ENCODE assay signal across 14 cellular contexts in the genomic region with DNA sequence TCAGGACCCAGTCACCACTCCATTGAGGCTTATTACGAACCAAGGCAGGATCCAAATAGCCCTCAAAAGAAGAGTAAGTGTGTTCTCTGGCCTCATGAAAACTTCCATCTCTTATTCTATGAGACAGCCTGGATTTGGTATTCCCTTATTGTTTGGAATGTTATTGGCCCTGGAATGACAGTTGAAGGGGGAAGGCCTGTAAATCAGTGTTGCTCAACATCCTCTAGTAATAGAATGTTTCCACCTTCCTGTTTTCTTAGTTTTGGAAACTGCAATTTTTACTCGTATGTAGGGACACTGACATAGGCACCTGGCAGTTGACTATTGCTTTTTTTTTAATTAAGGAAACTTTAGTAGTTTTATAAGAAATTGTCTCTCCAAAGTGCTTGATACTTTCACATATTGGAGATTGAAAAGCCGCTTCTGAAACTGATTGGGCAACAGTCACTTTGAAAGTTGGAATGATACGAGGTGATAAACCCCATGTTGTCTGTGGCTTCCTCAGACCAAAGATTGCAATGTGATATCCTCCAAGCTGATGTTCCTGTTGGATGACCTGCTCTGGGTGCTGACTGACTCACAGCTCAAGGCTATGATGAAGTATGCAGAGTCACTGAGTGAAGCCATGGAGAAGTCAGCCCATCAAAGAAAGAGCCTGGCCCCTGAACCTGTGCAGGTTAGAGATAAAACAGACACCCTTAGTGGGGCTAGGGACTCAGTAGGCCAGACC. TPM values are rescaled to one million over a fixed set of nuclear protein-coding genes. Genes with fewer than 3 reads are reported as not detected.
DNase-seq lines count a peak whose midpoint lies in the region; ATAC-seq and TF ChIP-seq lines count a peak whose summit lies in the region.
"Had no signal": no experiment of that assay in that cellular context is flagged by ENCODE, and none has a peak within 500 bp of the region (broad histone marks: within the 10 kb centered on the region; RNA-seq: fewer than 3 reads in every experiment).

No MANE protein-coding gene starts in this region.

- CTCF ChIA-PET in PC-9 (lab: Charles Lee): no interaction called here

- no peak for TF ChIP-seq EP300 in esophagus muscularis mucosa (IDR thresholded peaks at IDR 0.05)

- H3K36me3 ChIP-seq in GM23248 (ENCODE audit: low read depth): peaks cover 16% of the 10 kb centered on the region
- peaks cover 40% of the 10 kb centered on the region for H3K36me3 ChIP-seq in PC-9 (ENCODE audit: low read depth)
- peaks cover 6 to 76% (median 58%) of the 10 kb centered on the region in 4 donors for H3K36me3 ChIP-seq in esophagus muscularis mucosa

- no peak for TF ChIP-seq POLR2A in esophagus muscularis mucosa (IDR thresholded peaks at IDR 0.05; ENCODE audit: low read depth)

- BruUV-seq in PC-9 (replicated peaks; lab: Mats Ljungman, UMichigan): no TSS peak

- TF ChIP-seq CTCF in PC-9 (conservative IDR thresholded peaks at IDR 0.05) (no peak), esophagus muscularis mucosa (IDR thresholded peaks at IDR 0.05) (no peak)

- no peaks in the 10 kb centered on the region for H3K27me3 Mint-ChIP-seq in T-helper 2 cell treated with Interferon-gamma antibody and Interleukin-4, amounts not matched to agents 5 μg/mL and 100 μg/mL, for 36 hours (ENCODE audit: low read depth)

- H3K4me1 Mint-ChIP-seq in T-helper 2 cell treated with Interferon-gamma antibody and Interleukin-4, amounts not matched to agents 5 μg/mL and 100 μg/mL, for 36 hours (ENCODE audit: low read depth): peaks cover 9% of the 10 kb centered on the region

- WGBS in GM23248 (ENCODE audit: low coverage in 1 of 2, low lambda C conversion rate in 2 of 2, missing lambda C conversion rate in 2 of 2), 2 experiments: 76 to 77% methylated on average over 4 of the region's 4 CpGs
- WGBS in esophagus muscularis mucosa: 91% methylated on average over 4 of the region's 4 CpGs

- in situ Hi-C loops in GM23248 (cut with MboI): no loop called here

- no peak for ATAC-seq in GM18519 (IDR thresholded peaks at IDR 0.05; ENCODE audit: low FRiP score, unreplicated experiment)
- ATAC-seq: body of pancreas had no signal

- no peak overlapping the region for H3K27ac Mint-ChIP-seq in T-helper 2 cell treated with Interferon-gamma antibody and Interleukin-4, amounts not matched to agents 5 μg/mL and 100 μg/mL, for 36 hours
- H3K27ac Mint-ChIP-seq: T-helper 1 cell treated with Interleukin-12 subunit alpha and Interleukin-12 subunit beta and Interleukin-4 antibody, amounts not matched to agents 30 μg/mL and 1 μg/mL, for 36 hours had no signal

- intact Hi-C loops in PC-9 (cut with micrococcal nuclease; ENCODE audit: unreplicated experiment): no loop called here
- intact Hi-C loops in esophagus muscularis mucosa (cut with DNase I): no loop called here

- H2AFZ ChIP-seq in GM23248 (no peak overlapping the region), PC-9 (no peak overlapping the region)

- H3K4me3 Mint-ChIP-seq in T-helper 2 cell treated with Interferon-gamma antibody and Interleukin-4, amounts not matched to agents 5 μg/mL and 100 μg/mL, for 36 hours: no peak overlapping the region
- H3K4me3 Mint-ChIP-seq: T-helper 1 cell treated with Interleukin-12 subunit alpha and Interleukin-12 subunit beta and Interleukin-4 antibody, amounts not matched to agents 30 μg/mL and 1 μg/mL, for 36 hours had no signal

- H3K9me3 Mint-ChIP-seq in T-helper 2 cell treated with Interferon-gamma antibody and Interleukin-4, amounts not matched to agents 5 μg/mL and 100 μg/mL, for 36 hours: no peaks in the 10 kb centered on the region
- H3K9me3 Mint-ChIP-seq: T-helper 1 cell treated with Interleukin-12 subunit alpha and Interleukin-12 subunit beta and Interleukin-4 antibody, amounts not matched to agents 30 μg/mL and 1 μg/mL, for 36 hours had no signal

- H3K4me2 ChIP-seq in GM23248 (ENCODE audit: unreplicated experiment) (no peak overlapping the region), PC-9 (peak overlapping the region; percentile 50)
- H3K4me2 ChIP-seq: KMS-11 had no signal

- H3K9ac ChIP-seq in GM23248: no peak overlapping the region
- H3K9ac ChIP-seq: KMS-11 had no signal

- peaks cover 32% of the 10 kb centered on the region for H3K36me3 Mint-ChIP-seq in T-helper 2 cell treated with Interferon-gamma antibody and Interleukin-4, amounts not matched to agents 5 μg/mL and 100 μg/mL, for 36 hours (ENCODE audit: low read depth)

- no peaks in the 10 kb centered on the region for H3K79me2 ChIP-seq in GM23248 (ENCODE audit: insufficient read depth)
- 0 out of 2 replicates have a peak, but pooled peaks cover 12% of the 10 kb centered on the region for H3K79me2 ChIP-seq in PC-9 (ENCODE audit: low read depth)

- H3K9me2 ChIP-seq in GM23248 (ENCODE audit: insufficient read depth) (no peaks in the 10 kb centered on the region), PC-9 (ENCODE audit: insufficient read depth) (no peaks in the 10 kb centered on the region)

- H3K4me3 ChIP-seq in GM23248 (no peak overlapping the region), PC-9 (no peak overlapping the region), esophagus muscularis mucosa (no peak overlapping the region)
- H3K4me3 ChIP-seq: body of pancreas, spleen had no signal

- POLR2A ChIA-PET in PC-9 (lab: Charles Lee; ENCODE audit: unreplicated experiment): interaction anchor here (0.5 kb wide), 1 partner anchor 17 kb away, joined by 3 read pairs; no protein-coding TSS in a partner anchor

- DNase-seq in GM23248: peak; percentile 63
- DNase-seq in PC-9: peak; percentile 53 to 91
- peak; percentile 34 for DNase-seq in esophagus muscularis mucosa (ENCODE audit: extremely low spot score)
- peak; percentile 69 for DNase-seq in renal cortical epithelial cell (ENCODE audit: low read depth)
- DNase-seq in T-helper 2 cell treated with Interferon-gamma antibody and Interleukin-4, amounts not matched to agents 5 μg/mL and 100 μg/mL, for 36 hours (ENCODE audit: low spot score): no peak
- DNase-seq in mucosa of gallbladder (ENCODE audit: low spot score): no peak
- DNase-seq: activated CD8-positive, alpha-beta memory T cell treated with anti-CD3 and anti-CD28 coated beads, Interleukin-2, amount 50 U/mL, for 4 hours; body of pancreas; DMS53; NCI-H446 treated with DMSO at 0.1 percent for 48 hours; spleen had no signal

- H3K27me3 ChIP-seq in GM23248 (replicated peaks; ENCODE audit: insufficient read depth) (no peaks in the 10 kb centered on the region), PC-9 (ENCODE audit: insufficient read depth, low read depth) (no peaks in the 10 kb centered on the region), esophagus muscularis mucosa (no peaks in the 10 kb centered on the region)
- H3K27me3 ChIP-seq: body of pancreas, spleen had no signal

- H3K9me3 ChIP-seq in GM23248 (ENCODE audit: low read depth) (no peaks in the 10 kb centered on the region), PC-9 (ENCODE audit: insufficient read depth, low read depth) (no peaks in the 10 kb centered on the region), esophagus muscularis mucosa (no peaks in the 10 kb centered on the region)
- H3K9me3 ChIP-seq: body of pancreas, spleen had no signal

- no peaks in the 10 kb centered on the region for H4K20me1 ChIP-seq in GM23248 (ENCODE audit: insufficient read depth)
- no peaks in the 10 kb centered on the region; the same call in 1 of the 2 replicates for H4K20me1 ChIP-seq in PC-9 (ENCODE audit: insufficient read depth)

- H3K27ac ChIP-seq in GM23248: no peak overlapping the region
- H3K27ac ChIP-seq in PC-9: peak overlapping the region; percentile 53
- H3K27ac ChIP-seq in esophagus muscularis mucosa (replicated peaks in 1 of 4): peak overlapping the region in 1 of 4 donors; percentile 26
- H3K27ac ChIP-seq: body of pancreas, KMS-11 had no signal

- H3F3A ChIP-seq in GM23248 (ENCODE audit: insufficient read depth) (no peaks in the 10 kb centered on the region), PC-9 (ENCODE audit: insufficient read depth, low read depth) (peaks cover 34% of the 10 kb centered on the region)

- peaks cover 11% of the 10 kb centered on the region for H3K4me1 ChIP-seq in GM23248 (ENCODE audit: insufficient read depth)
- H3K4me1 ChIP-seq in PC-9 (replicated peaks; ENCODE audit: insufficient read depth): peaks cover 21% of the 10 kb centered on the region
- peaks cover 0 to 4% (median 0%) of the 10 kb centered on the region in 4 donors for H3K4me1 ChIP-seq in esophagus muscularis mucosa
- H3K4me1 ChIP-seq: body of pancreas had no signal

RNA-seq across cellular contexts. Expression of a gene that starts 43.1 kb away (rescaled TPM):
- 4.9 TPM in 2 replicates for total RNA-seq in GM23248 (2014; rRNA removed; shearing (Covaris generic))
- polyA plus RNA-seq in GM23248 (2016; fragmentation: Nextera tagmentation; extraction: Ambion mirVana): 3.1 and 3.2 TPM in 2 replicates
- total RNA-seq in PC-9 (2021) (18.2 and 22.3 TPM in 2 replicates), esophagus muscularis mucosa (10 to 100 TPM in 2 of 4 donors, 1 to 10 TPM in 2; 7.5 to 13.1 (median 9.8) TPM), renal cortical epithelial cell (9.9 and 23.7 TPM in 2 replicates), mucosa of gallbladder (10.8 TPM)

RNA-seq across cellular contexts. Expression of a gene that starts 52.9 kb away (rescaled TPM):
- total RNA-seq in GM23248 (2014; rRNA removed; shearing (Covaris generic)): 18.2 and 27.1 TPM in 2 replicates
- 23.0 and 24.8 TPM in 2 replicates for polyA plus RNA-seq in GM23248 (2016; fragmentation: Nextera tagmentation; extraction: Ambion mirVana)
- total RNA-seq in PC-9 (2021): 26.7 and 27.2 TPM in 2 replicates
- 10 to 100 TPM; 18.2 to 26.2 (median 25.4) TPM for total RNA-seq in esophagus muscularis mucosa
- 17.0 and 22.2 TPM in 2 replicates for total RNA-seq in renal cortical epithelial cell
- total RNA-seq in mucosa of gallbladder: 17.7 TPM

RNA-seq across cellular contexts. Expression of a gene that starts 54.1 kb away (rescaled TPM):
- 4.4 and 7.2 TPM in 2 replicates for total RNA-seq in GM23248 (2014; rRNA removed; shearing (Covaris generic))
- 3.2 and 3.3 TPM in 2 replicates for polyA plus RNA-seq in GM23248 (2016; fragmentation: Nextera tagmentation; extraction: Ambion mirVana)
- total RNA-seq in PC-9 (2021) (22.6 and 28.5 TPM in 2 replicates), esophagus muscularis mucosa (100 to 1,000 TPM in 2 of 4 donors, 10 to 100 TPM in 2; 68.3 to 132 (median 98.7) TPM), renal cortical epithelial cell (11.6 and 24.5 TPM in 2 replicates), mucosa of gallbladder (43.2 TPM)

Comparison
In these comparisons a context has a peak if more than half of its experiments do, and no peak if none do; other contexts are left out.
1. DNase-seq: peak in GM23248 (single experiment), PC-9 (2 of 2), esophagus muscularis mucosa (single experiment) and renal cortical epithelial cell (single experiment); none in T-helper 2 cell treated with Interferon-gamma antibody and Interleukin-4, amounts not matched to agents 5 μg/mL and 100 μg/mL, for 36 hours (single experiment) and mucosa of gallbladder (single experiment).